In genomic region chr19:4830332-4830731, GRCh38 we compare ENCODE assay signal across 8 cellular contexts. TPM values are rescaled to one million over a fixed set of nuclear protein-coding genes. Genes with fewer than 3 reads are reported as not detected.
DNase-seq lines count a peak whose midpoint lies in the region; ATAC-seq and TF ChIP-seq lines count a peak whose summit lies in the region.

No MANE protein-coding gene starts in this region.

- H3K4me3 ChIP-seq in body of pancreas (peak overlapping the region in 1 of 2 donors; percentile 87), upper lobe of right lung (peak overlapping the region; percentile 92)

- DNase-seq in Right ventricle myocardium inferior (ENCODE audit: missing footprints) = peak; percentile 5
- DNase-seq in left ventricle myocardium superior = no peak
- DNase-seq in body of pancreas = no peak
- no peak for DNase-seq in mesothelial cell of epicardium (ENCODE audit: low spot score in 2 of 2, unreplicated experiment in 2 of 2)
- DNase-seq in upper lobe of right lung = no peak
- no peak for DNase-seq in islet precursor cell
- DNase-seq in stimulated activated naive CD4-positive, alpha-beta T cell (lab: John Stamatoyannopoulos, UW) = no peak
- DNase-seq in foreskin melanocyte = no peak

- no peaks in the 10 kb centered on the region for H3K27me3 Mint-ChIP-seq in mesothelial cell of epicardium (ENCODE audit: low read depth)

- ATAC-seq in Right ventricle myocardium inferior = no peak
- no peak for ATAC-seq in left ventricle myocardium superior
- no peak for ATAC-seq in body of pancreas
- ATAC-seq in upper lobe of right lung = no peak

- H3K9me3 Mint-ChIP-seq in mesothelial cell of epicardium = no peaks in the 10 kb centered on the region

- peak overlapping the region; percentile 72 for H3K4me3 Mint-ChIP-seq in mesothelial cell of epicardium

- H3K36me3 ChIP-seq in body of pancreas (replicated peaks in 1 of 2; ENCODE audit: insufficient read depth in 1 of 2, low read depth in 2 of 2) (no peaks in the 10 kb centered on the region), upper lobe of right lung (no peaks in the 10 kb centered on the region)

- H3K27ac ChIP-seq in body of pancreas (peak overlapping the region in 3 of 4 donors; percentile 93 to 98 (median 97)), upper lobe of right lung (peak overlapping the region; percentile 94)

- intact Hi-C loops in Right ventricle myocardium inferior (cut with DNase I) = no loop called here
- intact Hi-C loops in left ventricle myocardium superior (cut with micrococcal nuclease) = no loop called here
- intact Hi-C loops in body of pancreas (cut with DNase I) = no loop called here
- intact Hi-C loops in upper lobe of right lung (cut with DNase I) = no loop called here

- peak overlapping the region; percentile 70 for H3K27ac Mint-ChIP-seq in mesothelial cell of epicardium

- H3K9me3 ChIP-seq in body of pancreas (no peaks in the 10 kb centered on the region), upper lobe of right lung (no peaks in the 10 kb centered on the region)

- peaks cover 8% of the 10 kb centered on the region for H3K4me1 Mint-ChIP-seq in mesothelial cell of epicardium

- H3K4me1 ChIP-seq in body of pancreas (peaks cover 36% of the 10 kb centered on the region), upper lobe of right lung (peaks cover 15% of the 10 kb centered on the region)

- H3K27me3 ChIP-seq in body of pancreas (no peaks in the 10 kb centered on the region), upper lobe of right lung (no peaks in the 10 kb centered on the region)

- 88% methylated on average over 6 of the region's 6 CpGs for WGBS in body of pancreas, 2 donors

- H3K36me3 Mint-ChIP-seq in mesothelial cell of epicardium = no peaks in the 10 kb centered on the region

- TF ChIP-seq POLR2A in body of pancreas (IDR thresholded peaks at IDR 0.05) = no peak

- TF ChIP-seq CTCF in body of pancreas (IDR thresholded peaks at IDR 0.05) (no peak), mesothelial cell of epicardium (IDR thresholded peaks at IDR 0.05; ENCODE audit: unreplicated experiment) (no peak), upper lobe of right lung (IDR thresholded peaks at IDR 0.05) (no peak)

RNA-seq across cellular contexts. Expression of gene TICAM1, which starts 1.2 kb away (rescaled TPM):
- total RNA-seq in Right ventricle myocardium inferior = 7.3 TPM
- total RNA-seq in left ventricle myocardium superior = 6.2 TPM
- 10 to 100 TPM in 1 of 2 donors, 1 to 10 TPM in 1; 5.4 to 12.9 TPM for total RNA-seq in body of pancreas
- 7.6 to 7.9 TPM (median 7.7 TPM) in 3 replicates for total RNA-seq in mesothelial cell of epicardium
- 16.6 TPM for total RNA-seq in upper lobe of right lung

RNA-seq across cellular contexts. Expression of gene PLIN3, which starts 37.1 kb away (rescaled TPM):
- total RNA-seq in Right ventricle myocardium inferior = 34.0 TPM
- 25.8 TPM for total RNA-seq in left ventricle myocardium superior
- 10 to 100 TPM; 18.4 to 28.0 TPM for total RNA-seq in body of pancreas
- total RNA-seq in mesothelial cell of epicardium = 49.6 to 55.6 TPM (median 52.9 TPM) in 3 replicates
- 31.9 TPM for total RNA-seq in upper lobe of right lung

RNA-seq across cellular contexts. Expression of gene FEM1A, which starts 38.8 kb away (rescaled TPM):
- total RNA-seq in Right ventricle myocardium inferior (47.0 TPM), left ventricle myocardium superior (49.6 TPM), body of pancreas (10 to 100 TPM in 1 of 2 donors, 1 to 10 TPM in 1; 8.0 to 20.4 TPM), mesothelial cell of epicardium (11.0 to 11.5 TPM (median 11.5 TPM) in 3 replicates), upper lobe of right lung (12.4 TPM)
